8 cellular contexts compared by ENCODE assay signal in the genomic region with DNA sequence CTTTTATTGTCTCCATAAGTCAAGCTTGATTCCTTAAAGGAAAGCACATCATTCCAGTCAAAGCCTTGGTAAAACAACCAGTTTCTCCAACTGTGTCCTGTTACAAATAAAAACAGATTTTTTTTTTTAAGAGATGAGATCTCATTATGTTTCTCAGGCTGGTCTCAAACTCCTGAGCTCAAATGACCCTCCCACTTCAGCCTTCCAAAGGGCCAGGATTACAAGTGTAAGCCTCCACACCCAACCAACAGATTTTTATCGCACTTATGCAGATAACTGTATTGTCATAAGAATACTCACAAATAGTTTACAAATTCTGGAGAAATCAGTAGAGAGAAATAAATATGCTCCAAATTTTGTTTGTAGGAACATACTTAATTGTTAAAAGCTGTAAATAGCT.
"Had no signal": no experiment of that assay in that cellular context is flagged by ENCODE, and none has a peak within 500 bp of the region (broad histone marks: within the 10 kb centered on the region; RNA-seq: fewer than 3 reads in every experiment).

No MANE protein-coding gene starts in this region.

- H3K27ac ChIP-seq: HL-60 had no signal

- H3K27me3 Mint-ChIP-seq: IgD-negative memory B cell had no signal

- H3K4me1 Mint-ChIP-seq: GM23338, H9 had no signal

- H3K4me3 ChIP-seq: GM23338 had no signal

- ATAC-seq: GM23338, HepG2 had no signal

- H2AFZ ChIP-seq: GM23338 had no signal

- H3K27ac Mint-ChIP-seq: GM23338, H9, HFFc6 had no signal

- H3K4me3 Mint-ChIP-seq: GM23338, H9, HFFc6, IgD-negative memory B cell had no signal

- DNase-seq: H9, HCEC 1CT, HFFc6, KBM-7 had no signal

- H3K4me2 ChIP-seq: GM23338 had no signal
